ENCODE assay signal across 2 cellular contexts in genomic region chr22:17381237-17381913, GRCh38.
TF ChIP-seq lines count a peak whose summit lies in the region.

No MANE protein-coding gene starts in this region.

TF ChIP-seq in K562, 482 proteins besides CTCF, POLR2A, EP300 and RAD21:
- TF ChIP-seq NR2F6 (CRISPR knock-in tag; IDR thresholded peaks at IDR 0.05) (no peak), ILK (tag; IDR thresholded peaks at IDR 0.05; ENCODE audit: borderline replicate concordance, low read depth) (no peak), CEBPG (CRISPR knock-in tag; IDR thresholded peaks at IDR 0.05) (no peak), CEBPG (tag; conservative IDR thresholded peaks at IDR 0.05 in 1 of 2, IDR thresholded peaks at IDR 0.05 in 1 of 2) (0 out of 4 replicates have a peak, but pooled peaks of 1 of the 2 experiments have one; percentile 12), ZNF512 (tag; IDR thresholded peaks at IDR 0.05) (no peak)

TF ChIP-seq in HepG2, 621 proteins besides CTCF, POLR2A, EP300 and RAD21:
- TF ChIP-seq ZNF737 (CRISPR knock-in tag; IDR thresholded peaks at IDR 0.05; ENCODE audit: borderline replicate concordance) (no peak), CEBPB (IDR thresholded peaks at IDR 0.05; ENCODE audit: borderline replicate concordance, low read depth, low read length) (peak; percentile 64; the same call in 1 of the 2 replicates), CEBPG (CRISPR knock-in tag; IDR thresholded peaks at IDR 0.05) (0 out of 2 replicates have a peak, but pooled peaks have one; percentile 22)
